ENCODE assay signal across 21 cellular contexts in genomic region chr6:137119196-137120104, GRCh38. TPM values are rescaled to one million over a fixed set of nuclear protein-coding genes. Genes with fewer than 3 reads are reported as not detected.
DNase-seq lines count a peak whose midpoint lies in the region; ATAC-seq and FAIRE-seq lines count a peak whose summit lies in the region.
"Had no signal": no experiment of that assay in that cellular context is flagged by ENCODE, and none has a peak within 500 bp of the region (broad histone marks: within the 10 kb centered on the region; RNA-seq: fewer than 3 reads in every experiment).

No MANE protein-coding gene starts in this region.

- DNase-seq in Right ventricle myocardium superior (no peak), left cardiac atrium (no peak), amniotic epithelial cell (ENCODE audit: low read depth) (peak; percentile 31), left lobe of liver (ENCODE audit: low spot score) (peak; percentile 73), small intestine (peak; percentile 93), AG08395 (ENCODE audit: low spot score) (no peak), NCI-H1092 (lab: John Stamatoyannopoulos, UW) (no peak), NCI-H2029 (lab: John Stamatoyannopoulos, UW) (no peak)
- DNase-seq: CD8-positive, alpha-beta T cell; GDM1; GOT3; Kasumi-1; NCI-H187; NCI-H446 treated with DMSO at 0.1 percent for 48 hours; NCI-H748 treated with DMSO at 0.1 percent for 48 hours; PC-3 had no signal

- intact Hi-C loops in Right ventricle myocardium superior (cut with DNase I) = no loop called here
- intact Hi-C loops in left cardiac atrium (cut with DNase I) = no loop called here

- no peaks in the 10 kb centered on the region for H3K27me3 ChIP-seq in small intestine (ENCODE audit: control insufficient read depth in 2 of 2, insufficient read depth in 2 of 2, low read length in 2 of 2)
- H3K27me3 ChIP-seq: BLaER1 had no signal

- no peak overlapping the region for H3K4me3 ChIP-seq in small intestine (ENCODE audit: low read depth in 1 of 2, low read length in 2 of 2)
- H3K4me3 ChIP-seq: BLaER1 had no signal

- 52 to 71% (median 67%) methylated on average over 4 of the region's 4 CpGs for WGBS in small intestine, 3 donors

- H3K36me3 ChIP-seq in small intestine (ENCODE audit: control insufficient read depth in 2 of 2, insufficient read depth in 2 of 2, low read length in 2 of 2) = no peaks in the 10 kb centered on the region
- H3K36me3 ChIP-seq: BLaER1 had no signal

- FAIRE-seq in small intestine (lab: Jason Lieb, UNC) = no peak
- FAIRE-seq: GM12892 had no signal

- H3K27ac ChIP-seq in small intestine (ENCODE audit: low read depth in 1 of 2, low read length in 1 of 2) = peak overlapping the region in 1 of 2 donors; percentile 79
- H3K27ac ChIP-seq: BLaER1, RWPE1 had no signal

- peaks cover 0 to 13% of the 10 kb centered on the region in 2 donors for H3K4me1 ChIP-seq in small intestine (ENCODE audit: control insufficient read depth in 2 of 2, insufficient read depth in 1 of 2, low read depth in 1 of 2, low read length in 1 of 2)
- H3K4me1 ChIP-seq: BLaER1 had no signal

- H3K9me3 ChIP-seq in small intestine (ENCODE audit: control insufficient read depth, low read depth) = no peaks in the 10 kb centered on the region

- ATAC-seq in Right ventricle myocardium superior (ENCODE audit: poor library complexity) = peak; percentile 90
- no peak for ATAC-seq in left cardiac atrium
- peak; percentile 92 for ATAC-seq in left lobe of liver
- ATAC-seq: CD8-positive, alpha-beta T cell had no signal

RNA-seq across cellular contexts. Expression of gene IL22RA2, which starts 54.0 kb away (rescaled TPM):
- total RNA-seq in Right ventricle myocardium superior = not detected
- not detected for total RNA-seq in left cardiac atrium
- not detected for total RNA-seq in left lobe of liver
- under 1 TPM in 1 of 3 donors, not detected in 2; 0.01 TPM for polyA plus RNA-seq in small intestine
- total RNA-seq: A172; CD8-positive, alpha-beta T cell; PC-3; SK-MEL-5 had no signal

Comparison
In these comparisons a context has a peak if more than half of its experiments do, and no peak if none do; other contexts are left out.
1. ATAC-seq: peak in Right ventricle myocardium superior (single experiment) and left lobe of liver (single experiment); none in left cardiac atrium (0 of 2).
2. DNase-seq: peak in amniotic epithelial cell (single experiment), left lobe of liver (single experiment) and small intestine (single experiment); none in Right ventricle myocardium superior (single experiment), left cardiac atrium (single experiment), AG08395 (single experiment), NCI-H1092 (single experiment) and NCI-H2029 (single experiment).